Comparison of ENCODE assay signal across 6 cellular contexts in the genomic region with DNA sequence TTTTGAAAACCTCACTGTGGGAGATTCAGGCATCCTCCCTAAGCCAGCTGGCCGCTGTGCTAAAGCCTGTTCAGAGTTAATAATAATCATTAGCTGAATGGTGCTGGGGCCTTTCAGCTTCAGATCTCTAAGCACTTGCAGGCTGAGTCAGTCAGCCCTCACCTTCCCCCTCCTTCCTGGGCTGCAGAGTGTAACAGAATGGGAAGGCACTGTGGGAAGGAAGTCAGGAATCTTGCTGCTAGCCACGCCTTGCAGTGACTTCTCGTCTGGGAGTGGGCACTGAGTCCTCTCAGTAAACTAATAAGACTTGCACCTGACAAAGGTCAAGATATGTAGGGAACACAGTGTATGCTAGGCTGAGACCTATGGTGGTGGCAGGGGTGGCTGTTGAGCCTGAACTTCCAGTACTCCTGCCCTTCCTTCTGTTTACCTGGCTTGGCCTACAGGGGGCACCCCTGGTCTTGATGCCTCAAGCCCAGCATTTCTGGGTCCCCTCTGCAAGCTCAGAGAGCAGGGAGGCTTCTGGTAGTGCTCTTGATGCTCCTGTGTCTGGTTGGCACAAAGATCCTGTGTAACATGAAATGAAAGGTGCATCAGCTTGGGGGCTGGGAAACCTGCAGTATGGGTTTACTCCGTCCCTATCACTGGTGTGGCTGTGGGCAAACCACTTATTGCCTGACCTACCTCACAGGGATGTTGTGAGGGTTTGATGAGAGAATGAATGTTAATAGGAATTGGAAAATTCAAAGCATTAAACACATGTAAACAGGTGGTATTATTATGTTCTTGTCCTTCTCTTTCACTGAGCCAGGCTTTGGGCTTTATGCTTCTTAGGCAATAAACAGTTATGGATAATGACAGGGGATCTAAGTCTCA. TPM values are rescaled to one million over a fixed set of nuclear protein-coding genes. Genes with fewer than 3 reads are reported as not detected.
DNase-seq lines count a peak whose midpoint lies in the region; ATAC-seq and TF ChIP-seq lines count a peak whose summit lies in the region.

No MANE protein-coding gene starts in this region.

- WGBS in heart right ventricle, 2 donors = 77 to 78% methylated on average over 4 of the region's 4 CpGs

- TF ChIP-seq CTCF in heart right ventricle (IDR thresholded peaks at IDR 0.05) = peak in 7 of 9 donors; percentile 22 to 51 (median 40)
- peak; percentile 57 for TF ChIP-seq CTCF in fibroblast of villous mesenchyme (IDR thresholded peaks at IDR 0.05; ENCODE audit: insufficient read depth, low read depth, low read length)

- H3K9me3 ChIP-seq in heart right ventricle = no peaks in the 10 kb centered on the region

- H3K9me3 Mint-ChIP-seq in stimulated activated naive CD8-positive, alpha-beta T cell treated with anti-CD3 and anti-CD28 coated beads, Interleukin-15, amount 100 ng/mL, for 72 hours = no peaks in the 10 kb centered on the region

- intact Hi-C loops in heart right ventricle (cut with DNase I) = no loop called here
- intact Hi-C loops in Right ventricle myocardium superior (cut with DNase I) = no loop called here

- H3K27ac ChIP-seq in heart right ventricle = peak overlapping the region in 1 of 10 donors; percentile 20

- H3K36me3 ChIP-seq in heart right ventricle = peaks cover 0 to 77% (median 8%) of the 10 kb centered on the region in 9 donors

- no peaks in the 10 kb centered on the region for H3K27me3 ChIP-seq in heart right ventricle

- peaks cover 0 to 40% (median 4%) of the 10 kb centered on the region in 9 donors for H3K4me1 ChIP-seq in heart right ventricle

- no peaks in the 10 kb centered on the region for H3K27me3 Mint-ChIP-seq in stimulated activated naive CD8-positive, alpha-beta T cell treated with anti-CD3 and anti-CD28 coated beads, Interleukin-15, amount 100 ng/mL, for 72 hours

- peak overlapping the region; percentile 36 to 49 for H3K4me3 Mint-ChIP-seq in stimulated activated naive CD8-positive, alpha-beta T cell treated with anti-CD3 and anti-CD28 coated beads, Interleukin-15, amount 100 ng/mL, for 72 hours

- peaks cover 99% of the 10 kb centered on the region for H3K4me1 Mint-ChIP-seq in stimulated activated naive CD8-positive, alpha-beta T cell treated with anti-CD3 and anti-CD28 coated beads, Interleukin-15, amount 100 ng/mL, for 72 hours

- ATAC-seq in heart right ventricle (peak in 1 of 8 donors; percentile 26), Right ventricle myocardium superior (ENCODE audit: poor library complexity) (no peak), HG02884 (IDR thresholded peaks at IDR 0.05; ENCODE audit: unreplicated experiment) (no peak)
- peak; percentile 28 for ATAC-seq in stimulated activated naive CD8-positive, alpha-beta T cell treated with anti-CD3 and anti-CD28 coated beads, Interleukin-15, amount 100 ng/mL, for 72 hours

- peak overlapping the region; percentile 29 to 68 for H3K27ac Mint-ChIP-seq in stimulated activated naive CD8-positive, alpha-beta T cell treated with anti-CD3 and anti-CD28 coated beads, Interleukin-15, amount 100 ng/mL, for 72 hours

- DNase-seq in heart right ventricle (no peak), Right ventricle myocardium superior (no peak), fibroblast of villous mesenchyme (ENCODE audit: low read depth) (no peak)
- DNase-seq in activated CD4-positive, alpha-beta T cell treated with anti-CD3 and anti-CD28 coated beads for 1 hour = peak; percentile 37
- peak in 1 of 2 donors; percentile 51 for DNase-seq in stimulated activated naive CD8-positive, alpha-beta T cell treated with anti-CD3 and anti-CD28 coated beads, Interleukin-15, amount 100 ng/mL, for 72 hours

- no peak overlapping the region for H3K4me3 ChIP-seq in heart right ventricle
- H3K4me3 ChIP-seq in fibroblast of villous mesenchyme (ENCODE audit: low read depth, low read length) = no peak overlapping the region

RNA-seq across cellular contexts. Expression of a gene that starts 6.0 kb away (rescaled TPM):
- total RNA-seq in heart right ventricle = 1 to 10 TPM; 3.3 to 7.6 (median 4.5) TPM
- 1 to 10 TPM; 3.0 to 3.6 TPM for polyA plus RNA-seq in heart right ventricle
- 5.3 TPM for total RNA-seq in Right ventricle myocardium superior
- total RNA-seq in fibroblast of villous mesenchyme = 4.7 and 6.1 TPM in 2 replicates

RNA-seq across cellular contexts. Expression of a gene that starts 9.6 kb away (rescaled TPM):
- total RNA-seq in heart right ventricle (10 to 100 TPM; 11.9 to 16.6 (median 14.7) TPM), Right ventricle myocardium superior (19.3 TPM), fibroblast of villous mesenchyme (0.97 and 3.5 TPM in 2 replicates)
- 1 to 10 TPM; 2.8 to 4.0 TPM for polyA plus RNA-seq in heart right ventricle

RNA-seq across cellular contexts. Expression of a gene that starts 16.2 kb away (rescaled TPM):
- total RNA-seq in heart right ventricle (1 to 10 TPM; 1.8 to 3.0 (median 2.5) TPM), Right ventricle myocardium superior (2.4 TPM), fibroblast of villous mesenchyme (3.9 and 4.7 TPM in 2 replicates)
- 10 to 100 TPM in 1 of 2 donors, 1 to 10 TPM in 1; 3.2 to 11.4 TPM for polyA plus RNA-seq in heart right ventricle

RNA-seq across cellular contexts. Expression of a gene that starts 33.6 kb away (rescaled TPM):
- total RNA-seq in heart right ventricle (10 to 100 TPM; 25.4 to 47.3 (median 27.7) TPM), Right ventricle myocardium superior (28.9 TPM), fibroblast of villous mesenchyme (4.5 and 10.8 TPM in 2 replicates)
- 10 to 100 TPM; 15.0 to 21.9 TPM for polyA plus RNA-seq in heart right ventricle

RNA-seq across cellular contexts. Expression of a gene that starts 39.8 kb away (rescaled TPM):
- total RNA-seq in heart right ventricle (1 to 10 TPM in 1 of 10 donors, under 1 TPM in 7, not detected in 2; 0.11 to 1.0 (median 0.31) TPM), Right ventricle myocardium superior (0.32 TPM), fibroblast of villous mesenchyme (under 0.01 TPM in 1 of 2 replicates, not detected in the other)
- polyA plus RNA-seq in heart right ventricle = not detected
